In the genomic region with DNA sequence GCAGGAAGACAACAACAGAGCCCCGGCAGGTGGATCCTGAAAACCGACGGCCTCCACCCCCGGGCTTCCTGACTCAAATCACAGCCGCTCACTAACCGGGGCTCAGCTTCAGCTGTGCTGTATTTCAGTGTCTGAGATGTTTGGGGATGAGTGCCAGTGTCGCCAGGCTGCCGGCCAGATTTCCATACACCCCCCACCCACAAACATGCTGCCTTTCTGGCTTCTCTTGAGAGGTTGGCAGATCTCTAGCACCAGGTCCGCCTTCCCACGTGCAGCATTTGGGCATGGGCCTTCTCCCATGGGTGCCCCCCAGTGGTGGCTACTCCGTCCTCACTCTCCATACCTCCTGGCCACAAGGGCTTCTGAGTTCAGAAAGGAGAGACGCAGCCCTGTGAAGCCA, we compare ENCODE assay signal across 1 cellular context.
TF ChIP-seq lines count a peak whose summit lies in the region.

No MANE protein-coding gene starts in this region.

TF ChIP-seq in K562, 482 proteins besides CTCF, POLR2A, EP300 and RAD21:
- TF ChIP-seq, protein P1, sequence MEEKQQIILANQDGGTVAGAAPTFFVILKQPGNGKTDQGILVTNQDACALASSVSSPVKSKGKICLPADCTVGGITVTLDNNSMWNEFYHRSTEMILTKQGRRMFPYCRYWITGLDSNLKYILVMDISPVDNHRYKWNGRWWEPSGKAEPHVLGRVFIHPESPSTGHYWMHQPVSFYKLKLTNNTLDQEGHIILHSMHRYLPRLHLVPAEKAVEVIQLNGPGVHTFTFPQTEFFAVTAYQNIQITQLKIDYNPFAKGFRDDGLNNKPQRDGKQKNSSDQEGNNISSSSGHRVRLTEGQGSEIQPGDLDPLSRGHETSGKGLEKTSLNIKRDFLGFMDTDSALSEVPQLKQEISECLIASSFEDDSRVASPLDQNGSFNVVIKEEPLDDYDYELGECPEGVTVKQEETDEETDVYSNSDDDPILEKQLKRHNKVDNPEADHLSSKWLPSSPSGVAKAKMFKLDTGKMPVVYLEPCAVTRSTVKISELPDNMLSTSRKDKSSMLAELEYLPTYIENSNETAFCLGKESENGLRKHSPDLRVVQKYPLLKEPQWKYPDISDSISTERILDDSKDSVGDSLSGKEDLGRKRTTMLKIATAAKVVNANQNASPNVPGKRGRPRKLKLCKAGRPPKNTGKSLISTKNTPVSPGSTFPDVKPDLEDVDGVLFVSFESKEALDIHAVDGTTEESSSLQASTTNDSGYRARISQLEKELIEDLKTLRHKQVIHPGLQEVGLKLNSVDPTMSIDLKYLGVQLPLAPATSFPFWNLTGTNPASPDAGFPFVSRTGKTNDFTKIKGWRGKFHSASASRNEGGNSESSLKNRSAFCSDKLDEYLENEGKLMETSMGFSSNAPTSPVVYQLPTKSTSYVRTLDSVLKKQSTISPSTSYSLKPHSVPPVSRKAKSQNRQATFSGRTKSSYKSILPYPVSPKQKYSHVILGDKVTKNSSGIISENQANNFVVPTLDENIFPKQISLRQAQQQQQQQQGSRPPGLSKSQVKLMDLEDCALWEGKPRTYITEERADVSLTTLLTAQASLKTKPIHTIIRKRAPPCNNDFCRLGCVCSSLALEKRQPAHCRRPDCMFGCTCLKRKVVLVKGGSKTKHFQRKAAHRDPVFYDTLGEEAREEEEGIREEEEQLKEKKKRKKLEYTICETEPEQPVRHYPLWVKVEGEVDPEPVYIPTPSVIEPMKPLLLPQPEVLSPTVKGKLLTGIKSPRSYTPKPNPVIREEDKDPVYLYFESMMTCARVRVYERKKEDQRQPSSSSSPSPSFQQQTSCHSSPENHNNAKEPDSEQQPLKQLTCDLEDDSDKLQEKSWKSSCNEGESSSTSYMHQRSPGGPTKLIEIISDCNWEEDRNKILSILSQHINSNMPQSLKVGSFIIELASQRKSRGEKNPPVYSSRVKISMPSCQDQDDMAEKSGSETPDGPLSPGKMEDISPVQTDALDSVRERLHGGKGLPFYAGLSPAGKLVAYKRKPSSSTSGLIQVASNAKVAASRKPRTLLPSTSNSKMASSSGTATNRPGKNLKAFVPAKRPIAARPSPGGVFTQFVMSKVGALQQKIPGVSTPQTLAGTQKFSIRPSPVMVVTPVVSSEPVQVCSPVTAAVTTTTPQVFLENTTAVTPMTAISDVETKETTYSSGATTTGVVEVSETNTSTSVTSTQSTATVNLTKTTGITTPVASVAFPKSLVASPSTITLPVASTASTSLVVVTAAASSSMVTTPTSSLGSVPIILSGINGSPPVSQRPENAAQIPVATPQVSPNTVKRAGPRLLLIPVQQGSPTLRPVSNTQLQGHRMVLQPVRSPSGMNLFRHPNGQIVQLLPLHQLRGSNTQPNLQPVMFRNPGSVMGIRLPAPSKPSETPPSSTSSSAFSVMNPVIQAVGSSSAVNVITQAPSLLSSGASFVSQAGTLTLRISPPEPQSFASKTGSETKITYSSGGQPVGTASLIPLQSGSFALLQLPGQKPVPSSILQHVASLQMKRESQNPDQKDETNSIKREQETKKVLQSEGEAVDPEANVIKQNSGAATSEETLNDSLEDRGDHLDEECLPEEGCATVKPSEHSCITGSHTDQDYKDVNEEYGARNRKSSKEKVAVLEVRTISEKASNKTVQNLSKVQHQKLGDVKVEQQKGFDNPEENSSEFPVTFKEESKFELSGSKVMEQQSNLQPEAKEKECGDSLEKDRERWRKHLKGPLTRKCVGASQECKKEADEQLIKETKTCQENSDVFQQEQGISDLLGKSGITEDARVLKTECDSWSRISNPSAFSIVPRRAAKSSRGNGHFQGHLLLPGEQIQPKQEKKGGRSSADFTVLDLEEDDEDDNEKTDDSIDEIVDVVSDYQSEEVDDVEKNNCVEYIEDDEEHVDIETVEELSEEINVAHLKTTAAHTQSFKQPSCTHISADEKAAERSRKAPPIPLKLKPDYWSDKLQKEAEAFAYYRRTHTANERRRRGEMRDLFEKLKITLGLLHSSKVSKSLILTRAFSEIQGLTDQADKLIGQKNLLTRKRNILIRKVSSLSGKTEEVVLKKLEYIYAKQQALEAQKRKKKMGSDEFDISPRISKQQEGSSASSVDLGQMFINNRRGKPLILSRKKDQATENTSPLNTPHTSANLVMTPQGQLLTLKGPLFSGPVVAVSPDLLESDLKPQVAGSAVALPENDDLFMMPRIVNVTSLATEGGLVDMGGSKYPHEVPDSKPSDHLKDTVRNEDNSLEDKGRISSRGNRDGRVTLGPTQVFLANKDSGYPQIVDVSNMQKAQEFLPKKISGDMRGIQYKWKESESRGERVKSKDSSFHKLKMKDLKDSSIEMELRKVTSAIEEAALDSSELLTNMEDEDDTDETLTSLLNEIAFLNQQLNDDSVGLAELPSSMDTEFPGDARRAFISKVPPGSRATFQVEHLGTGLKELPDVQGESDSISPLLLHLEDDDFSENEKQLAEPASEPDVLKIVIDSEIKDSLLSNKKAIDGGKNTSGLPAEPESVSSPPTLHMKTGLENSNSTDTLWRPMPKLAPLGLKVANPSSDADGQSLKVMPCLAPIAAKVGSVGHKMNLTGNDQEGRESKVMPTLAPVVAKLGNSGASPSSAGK (IDR thresholded peaks at IDR 0.05): no peak
- TF ChIP-seq KAT7 (CRISPR knock-in tag; IDR thresholded peaks at IDR 0.05; ENCODE audit: borderline replicate concordance): no peak
- peak; percentile 71 for TF ChIP-seq BHLHE40 (IDR thresholded peaks at IDR 0.05; ENCODE audit: low read length)
- no peak for TF ChIP-seq HDAC1 (IDR thresholded peaks at IDR 0.05)
- no peak for TF ChIP-seq SRSF7 (optimal IDR thresholded peaks at IDR 0.05; ENCODE audit: low read depth, low read length)
- no peak for TF ChIP-seq ZNF175 (CRISPR knock-in tag; IDR thresholded peaks at IDR 0.05; ENCODE audit: low read depth)
- peak; percentile 31 to 33; a peak in 2 of 4 replicates for TF ChIP-seq KDM1A (IDR thresholded peaks at IDR 0.05)
- no peak for TF ChIP-seq POLR3A (IDR thresholded peaks at IDR 0.05; ENCODE audit: borderline replicate concordance, extremely low read depth, insufficient read depth, insufficient read length)
- TF ChIP-seq ZNF717 (CRISPR knock-in tag; IDR thresholded peaks at IDR 0.05): no peak
